16 cellular contexts compared by ENCODE assay signal in genomic region chr18:7980661-7981060, GRCh38.
"Had no signal": no experiment of that assay in that cellular context is flagged by ENCODE, and none has a peak within 500 bp of the region (broad histone marks: within the 10 kb centered on the region; RNA-seq: fewer than 3 reads in every experiment).

No MANE protein-coding gene starts in this region.

- H3K27ac ChIP-seq: foreskin keratinocyte, lower lobe of right lung, neutrophil, psoas muscle, SJCRH30, stomach, thoracic aorta had no signal

- DNase-seq: activated CD4-positive, alpha-beta T cell treated with anti-CD3 and anti-CD28 coated beads, Interleukin-2, amount 10 ng/mL, durations not matched to agents 7 days and 5 days; activated CD8-positive, alpha-beta memory T cell treated with anti-CD3 and anti-CD28 coated beads for 24 hours; activated naive CD4-positive, alpha-beta T cell; anterior cingulate cortex; foreskin keratinocyte; lower lobe of right lung; psoas muscle; stimulated activated CD4-positive, alpha-beta T cell treated with anti-CD3 and anti-CD28 coated beads, Interleukin-2, amount 100 ng/mL, for 24 hours; stomach; SW 1271 had no signal

- H3K27me3 ChIP-seq: foreskin keratinocyte, neutrophil, SJCRH30, stomach had no signal

- H3K9me3 ChIP-seq: lower lobe of right lung, neutrophil, psoas muscle, SJCRH30, stomach, thoracic aorta had no signal

- H3K4me1 ChIP-seq: foreskin keratinocyte, lower lobe of right lung, psoas muscle, SJCRH30, stomach had no signal

- H3K4me3 Mint-ChIP-seq: activated CD4-positive, alpha-beta T cell treated with anti-CD3 and anti-CD28 coated beads, Interleukin-2, amount 10 ng/mL, durations not matched to agents 7 days and 5 days; activated T-helper 1 cell treated with anti-CD3 and anti-CD28 coated beads, Interleukin-12 subunit alpha, Interleukin-12 subunit beta, Interleukin-2, Interleukin-4 antibody, amounts not matched to agents 30 ng/mL and 10 ng/mL and 1 ng/mL, durations not matched to agents 14 hours and 24 hours and 36 hours; mesothelial cell of epicardium; T-helper 2 cell treated with Interferon-gamma antibody and Interleukin-4, amounts not matched to agents 5 μg/mL and 100 μg/mL, for 36 hours had no signal

- H3K4me1 Mint-ChIP-seq: activated CD4-positive, alpha-beta T cell treated with anti-CD3 and anti-CD28 coated beads, Interleukin-2, amount 10 ng/mL, durations not matched to agents 7 days and 5 days had no signal

- H3K4me3 ChIP-seq: lower lobe of right lung, psoas muscle, SJCRH30, stomach, thoracic aorta had no signal

- ATAC-seq: foreskin keratinocyte, lower lobe of right lung, psoas muscle had no signal

- H3K9me3 Mint-ChIP-seq: activated CD4-positive, alpha-beta T cell treated with anti-CD3 and anti-CD28 coated beads, Interleukin-2, amount 10 ng/mL, durations not matched to agents 7 days and 5 days; activated T-helper 1 cell treated with anti-CD3 and anti-CD28 coated beads, Interleukin-12 subunit alpha, Interleukin-12 subunit beta, Interleukin-2, Interleukin-4 antibody, amounts not matched to agents 30 ng/mL and 10 ng/mL and 1 ng/mL, durations not matched to agents 14 hours and 24 hours and 36 hours; mesothelial cell of epicardium; T-helper 2 cell treated with Interferon-gamma antibody and Interleukin-4, amounts not matched to agents 5 μg/mL and 100 μg/mL, for 36 hours had no signal

- H3K27ac Mint-ChIP-seq: activated CD4-positive, alpha-beta T cell treated with anti-CD3 and anti-CD28 coated beads, Interleukin-2, amount 10 ng/mL, durations not matched to agents 7 days and 5 days; activated T-helper 1 cell treated with anti-CD3 and anti-CD28 coated beads, Interleukin-12 subunit alpha, Interleukin-12 subunit beta, Interleukin-2, Interleukin-4 antibody, amounts not matched to agents 30 ng/mL and 10 ng/mL and 1 ng/mL, durations not matched to agents 14 hours and 24 hours and 36 hours; mesothelial cell of epicardium; T-helper 2 cell treated with Interferon-gamma antibody and Interleukin-4, amounts not matched to agents 5 μg/mL and 100 μg/mL, for 36 hours had no signal

- H3K27me3 Mint-ChIP-seq: activated CD4-positive, alpha-beta T cell treated with anti-CD3 and anti-CD28 coated beads, Interleukin-2, amount 10 ng/mL, durations not matched to agents 7 days and 5 days had no signal

- H3K36me3 ChIP-seq: lower lobe of right lung, neutrophil, SJCRH30, thoracic aorta had no signal
